In the genomic region with DNA sequence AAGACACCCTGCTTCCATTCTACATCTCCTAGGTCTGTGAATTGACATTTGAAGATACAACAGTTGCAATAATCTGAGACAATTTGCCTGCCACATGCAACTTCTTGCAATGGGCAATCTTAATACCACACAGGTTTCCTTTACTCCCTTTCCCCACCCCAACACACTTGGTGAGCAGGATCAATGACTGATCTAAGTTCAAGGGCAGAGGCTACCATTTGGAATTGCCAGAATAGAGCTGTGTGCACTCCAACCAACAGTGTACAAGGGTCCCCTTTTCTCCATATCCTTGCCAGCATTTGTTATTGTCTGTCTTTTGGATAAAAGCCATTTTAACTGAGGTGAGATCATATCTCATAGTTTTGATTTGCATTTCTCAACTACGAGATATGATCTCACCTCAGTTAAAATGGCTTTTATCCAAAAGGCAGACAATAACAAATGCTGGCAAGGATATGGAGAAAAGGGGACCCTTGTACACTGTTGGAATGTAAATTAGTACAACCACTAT, we compare ENCODE assay signal across 11 cellular contexts. TPM values are rescaled to one million over a fixed set of nuclear protein-coding genes. Genes with fewer than 3 reads are reported as not detected.
A peak's percentile ranks its signal among the peaks of the same experiment; 100 is the strongest.
DNase-seq lines count a peak whose midpoint lies in the region; ATAC-seq and TF ChIP-seq lines count a peak whose summit lies in the region.
"Had no signal": no experiment of that assay in that cellular context is flagged by ENCODE, and none has a peak within 500 bp of the region (broad histone marks: within the 10 kb centered on the region; RNA-seq: fewer than 3 reads in every experiment).

No MANE protein-coding gene starts in this region.

- H3K79me2 ChIP-seq in ACC112 (ENCODE audit: control insufficient read depth, insufficient read depth, low read length, unreplicated experiment) = peaks cover 20% of the 10 kb centered on the region

- H3K4me3 ChIP-seq in ACC112 (ENCODE audit: low read depth, low read length) (peak overlapping the region; percentile 75; the same call in 1 of the 2 replicates), RWPE2 (ENCODE audit: severe bottlenecking) (no peak overlapping the region), fibroblast of mammary gland (ENCODE audit: control insufficient read depth, low read depth, low read length) (no peak overlapping the region), psoas muscle (no peak overlapping the region)

- H3K9me3 ChIP-seq in RWPE2 (ENCODE audit: severe bottlenecking) (no peaks in the 10 kb centered on the region), psoas muscle (no peaks in the 10 kb centered on the region)

- WGBS in psoas muscle, 3 donors = 32 to 61% (median 40%) methylated on average over 1 of the region's 1 CpG

- H3K36me3 ChIP-seq in ACC112 (ENCODE audit: insufficient read depth, low read length) (peaks cover 7% of the 10 kb centered on the region), RWPE2 (ENCODE audit: low read depth) (peaks cover 7% of the 10 kb centered on the region), psoas muscle (ENCODE audit: insufficient read depth in 1 of 2, low read depth in 1 of 2) (peaks cover 0 to 6% of the 10 kb centered on the region in 2 donors)

- DNase-seq in RWPE2 (ENCODE audit: low spot score) = no peak
- DNase-seq in fibroblast of mammary gland (ENCODE audit: low read depth) = peak; percentile 53
- no peak for DNase-seq in psoas muscle
- no peak for DNase-seq in LoVo (ENCODE audit: low spot score)
- DNase-seq in UCSD-AML1 (lab: John Stamatoyannopoulos, UW; ENCODE audit: unreplicated experiment) = no peak
- no peak for DNase-seq in NCI-H345 (lab: John Stamatoyannopoulos, UW)
- DNase-seq: activated T-cell treated with anti-CD3 and anti-CD28 coated beads, Interleukin-2, amount 50 U/mL, for 4 hours; naive thymus-derived CD4-positive, alpha-beta T cell had no signal

- intact Hi-C loops in psoas muscle (cut with DNase I) = no loop called here

- H3K4me1 ChIP-seq in ACC112 (ENCODE audit: control insufficient read depth, insufficient read depth, low read length, unreplicated experiment) (peaks cover 47% of the 10 kb centered on the region), RWPE2 (ENCODE audit: insufficient read depth, poor library complexity, severe bottlenecking) (peaks cover 47% of the 10 kb centered on the region), psoas muscle (peaks cover 35% of the 10 kb centered on the region)

- no peaks in the 10 kb centered on the region for H3K27me3 ChIP-seq in ACC112 (ENCODE audit: insufficient read depth, low read length)
- H3K27me3 ChIP-seq in RWPE2 (ENCODE audit: insufficient read depth, poor library complexity, severe bottlenecking) = no peaks in the 10 kb centered on the region
- H3K27me3 ChIP-seq in psoas muscle (ENCODE audit: insufficient read depth in 3 of 3, low read length in 2 of 3) = peaks cover 0 to 2% (median 0%) of the 10 kb centered on the region in 3 donors

- no peak overlapping the region for H2AFZ ChIP-seq in ACC112 (ENCODE audit: low read length, unreplicated experiment)

- H3K27ac ChIP-seq in ACC112 (ENCODE audit: low read depth, low read length) (peak overlapping the region; percentile 100), RWPE2 (ENCODE audit: poor library complexity, severe bottlenecking) (peak overlapping the region; percentile 100), psoas muscle (peak overlapping the region; percentile 80)
- H3K27ac ChIP-seq: KMS-11 had no signal

- no peak for TF ChIP-seq CTCF in RWPE2 (IDR thresholded peaks at IDR 0.05; ENCODE audit: poor library complexity, severe bottlenecking)
- no peak for TF ChIP-seq CTCF in fibroblast of mammary gland (conservative IDR thresholded peaks at IDR 0.05; ENCODE audit: control insufficient read depth, insufficient read depth, low read depth, low read length)
- no peak for TF ChIP-seq CTCF in psoas muscle (IDR thresholded peaks at IDR 0.05)

- ATAC-seq in RWPE2 (ENCODE audit: low read depth) (no peak), psoas muscle (no peak), HG03432 (IDR thresholded peaks at IDR 0.05; ENCODE audit: unreplicated experiment) (no peak)
- ATAC-seq: activated T-cell treated with anti-CD3 and anti-CD28 coated beads, Interleukin-2, amount 50 U/mL, for 4 hours; naive thymus-derived CD4-positive, alpha-beta T cell had no signal

RNA-seq across cellular contexts. Expression of gene NNMT, which starts 2.9 kb away (rescaled TPM):
- 1,000 to 10,000 TPM in 1 of 4 donors, 100 to 1,000 TPM in 3; 165 to 2,602 (median 604) TPM for total RNA-seq in psoas muscle
- 1,000 to 10,000 TPM in 2 of 3 donors, 100 to 1,000 TPM in 1; 649 to 3,089 (median 1,851) TPM for polyA plus RNA-seq in psoas muscle
- total RNA-seq: naive thymus-derived CD4-positive, alpha-beta T cell had no signal
- polyA plus RNA-seq: naive thymus-derived CD4-positive, alpha-beta T cell had no signal
